ENCODE assay signal across 11 cellular contexts in the genomic region with DNA sequence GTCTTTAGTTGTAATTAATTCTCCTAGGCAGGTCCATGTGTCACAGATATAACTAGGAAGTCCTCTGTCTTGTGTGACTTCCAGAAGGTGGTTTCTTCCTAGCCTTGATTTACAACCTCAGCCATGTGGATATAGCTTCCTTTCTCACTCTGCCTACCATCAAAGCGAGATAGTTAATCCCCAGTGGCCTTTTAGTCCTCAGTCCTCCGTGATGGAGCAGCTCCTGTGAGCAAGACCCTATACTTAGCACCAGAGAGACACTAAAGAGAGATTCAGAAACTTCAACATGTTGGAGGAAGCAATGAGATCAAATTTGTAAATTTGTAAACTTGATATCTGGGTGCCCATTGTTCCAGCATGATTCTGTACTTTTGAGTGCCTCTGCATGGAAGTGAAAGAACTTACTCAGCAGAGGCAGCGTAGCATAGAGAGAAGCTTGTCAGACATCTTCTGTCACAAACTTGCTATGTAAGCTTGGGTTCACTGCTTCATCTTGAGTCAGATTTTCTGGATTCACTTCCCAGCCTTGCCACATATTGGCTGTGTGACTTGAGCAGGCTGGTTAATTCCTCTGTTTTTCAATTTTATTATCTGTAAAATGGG.
DNase-seq lines count a peak whose midpoint lies in the region; ATAC-seq and TF ChIP-seq lines count a peak whose summit lies in the region.
"Had no signal": no experiment of that assay in that cellular context is flagged by ENCODE, and none has a peak within 500 bp of the region (broad histone marks: within the 10 kb centered on the region; RNA-seq: fewer than 3 reads in every experiment).

No MANE protein-coding gene starts in this region.

- TF ChIP-seq CTCF in omental fat pad (IDR thresholded peaks at IDR 0.05) = no peak

- DNase-seq in CD1c-positive myeloid dendritic cell (ENCODE audit: extremely low spot score) (peak; percentile 65), kidney tubule cell (ENCODE audit: low spot score) (peak; percentile 75), SKM-1 (lab: John Stamatoyannopoulos, UW; ENCODE audit: unreplicated experiment) (no peak), omental fat pad (ENCODE audit: low spot score) (no peak), activated gamma-delta T cell (lab: John Stamatoyannopoulos, UW) (no peak), GM03348 (ENCODE audit: low spot score) (no peak)
- DNase-seq: activated gamma-delta T cell treated with Interleukin-2 at 50 U/mL for 16 hours, NCI-H510A, stomach had no signal

- ATAC-seq in GM21423 (IDR thresholded peaks at IDR 0.05; ENCODE audit: unreplicated experiment) (peak; percentile 73), HG03432 (IDR thresholded peaks at IDR 0.05; ENCODE audit: unreplicated experiment) (peak; percentile 84), omental fat pad (ENCODE audit: low FRiP score) (no peak)

Comparison
In these comparisons a context has a peak if more than half of its experiments do, and no peak if none do; other contexts are left out.
1. DNase-seq: peak in CD1c-positive myeloid dendritic cell (single experiment) and kidney tubule cell (single experiment); none in SKM-1 (single experiment), omental fat pad (single experiment), activated gamma-delta T cell (single experiment) and GM03348 (single experiment).